Comparison of ENCODE assay signal across 9 cellular contexts in genomic region chr19:1747285-1748114, GRCh38. TPM values are rescaled to one million over a fixed set of nuclear protein-coding genes. Genes with fewer than 3 reads are reported as not detected.
DNase-seq lines count a peak whose midpoint lies in the region; ATAC-seq, FAIRE-seq and TF ChIP-seq lines count a peak whose summit lies in the region.
"Had no signal": no experiment of that assay in that cellular context is flagged by ENCODE, and none has a peak within 500 bp of the region (broad histone marks: within the 10 kb centered on the region; RNA-seq: fewer than 3 reads in every experiment).

No MANE protein-coding gene starts in this region.

- no peaks in the 10 kb centered on the region for H3K9me3 ChIP-seq in CD4-positive, CD25-positive, alpha-beta regulatory T cell (ENCODE audit: control insufficient read depth in 2 of 2, low read length in 2 of 2)
- no peaks in the 10 kb centered on the region for H3K9me3 ChIP-seq in kidney (ENCODE audit: control insufficient read depth in 1 of 2, low read length in 2 of 2)

- FAIRE-seq in kidney (lab: Jason Lieb, UNC) = no peak

- no peak overlapping the region for H3K9ac ChIP-seq in kidney (ENCODE audit: low read length in 2 of 2)

- peaks cover 0 to 6% (median 0%) of the 10 kb centered on the region in 7 donors for H3K9me3 Mint-ChIP-seq in CD4-positive, CD25-positive, alpha-beta regulatory T cell

- H3K4me3 ChIP-seq in CD4-positive, CD25-positive, alpha-beta regulatory T cell (ENCODE audit: low read depth, low read length) = no peak overlapping the region
- no peak overlapping the region for H3K4me3 ChIP-seq in kidney (ENCODE audit: low read length in 2 of 2)

- peaks cover 33% of the 10 kb centered on the region for H3K4me1 ChIP-seq in CD4-positive, CD25-positive, alpha-beta regulatory T cell (ENCODE audit: control insufficient read depth, insufficient read depth, low read length, poor library complexity, severe bottlenecking)
- H3K4me1 ChIP-seq in kidney (ENCODE audit: control insufficient read depth in 1 of 2, insufficient read depth in 1 of 2, low read depth in 1 of 2, low read length in 2 of 2) = no peaks in the 10 kb centered on the region

- intact Hi-C loops in kidney (cut with DNase I) = no loop called here

- peak overlapping the region in 3 of 4 donors; percentile 9 to 79 (median 55) for H3K4me3 Mint-ChIP-seq in CD4-positive, CD25-positive, alpha-beta regulatory T cell

- H3K27me3 ChIP-seq in CD4-positive, CD25-positive, alpha-beta regulatory T cell (ENCODE audit: control insufficient read depth, insufficient read depth, low read length) = peaks cover 6% of the 10 kb centered on the region

- peaks cover 0 to 22% (median 5%) of the 10 kb centered on the region in 4 donors for H3K4me1 Mint-ChIP-seq in CD4-positive, CD25-positive, alpha-beta regulatory T cell

- ATAC-seq in CD4-positive, CD25-positive, alpha-beta regulatory T cell (ENCODE audit: low read depth in 2 of 2) = peak; percentile 47 to 57
- ATAC-seq in HG03354 (IDR thresholded peaks at IDR 0.05; ENCODE audit: poor library complexity, severe bottlenecking, unreplicated experiment) (no peak), GM21576 (IDR thresholded peaks at IDR 0.05; ENCODE audit: unreplicated experiment) (no peak)

- H3K27ac ChIP-seq in CD4-positive, CD25-positive, alpha-beta regulatory T cell (ENCODE audit: insufficient read depth, low read length, poor library complexity, severe bottlenecking) = no peak overlapping the region
- H3K27ac ChIP-seq in kidney (ENCODE audit: low read depth in 2 of 2, low read length in 2 of 2) = no peak overlapping the region

- no peaks in the 10 kb centered on the region for H3K36me3 Mint-ChIP-seq in CD4-positive, CD25-positive, alpha-beta regulatory T cell

- peaks cover 60% of the 10 kb centered on the region for H3K27me3 Mint-ChIP-seq in CD4-positive, CD25-positive, alpha-beta regulatory T cell

- DNase-seq in CD4-positive, CD25-positive, alpha-beta regulatory T cell = peak in 1 of 3 donors; percentile 45
- peak; percentile 66 for DNase-seq in LHCN-M2 (ENCODE audit: low read depth)
- DNase-seq in activated naive CD4-positive, alpha-beta T cell treated with Interleukin-2 at 50 U/mL for 16 hours = peak; percentile 49
- DNase-seq in kidney = peak; percentile 80
- DNase-seq in DMS 273 (lab: John Stamatoyannopoulos, UW; ENCODE audit: unreplicated experiment) = no peak
- DNase-seq in NCI-H1930 (lab: John Stamatoyannopoulos, UW) = no peak

- TF ChIP-seq CTCF in kidney (IDR thresholded peaks at IDR 0.05; ENCODE audit: borderline replicate concordance, extremely low read depth, insufficient read depth) = no peak

- no peaks in the 10 kb centered on the region for H3K36me3 ChIP-seq in CD4-positive, CD25-positive, alpha-beta regulatory T cell (ENCODE audit: control insufficient read depth, insufficient read depth, low read length)
- H3K36me3 ChIP-seq in kidney (ENCODE audit: control insufficient read depth in 1 of 2, insufficient read depth in 2 of 2, low read length in 2 of 2) = no peaks in the 10 kb centered on the region

- H3K27ac Mint-ChIP-seq in CD4-positive, CD25-positive, alpha-beta regulatory T cell = no peak overlapping the region

RNA-seq across cellular contexts. Expression of gene ONECUT3, which starts 5.8 kb away (rescaled TPM):
- total RNA-seq in CD4-positive, CD25-positive, alpha-beta regulatory T cell = not detected
- polyA plus RNA-seq in CD4-positive, CD25-positive, alpha-beta regulatory T cell = not detected
- total RNA-seq in LHCN-M2 (2014; rRNA removed) = 0.06 TPM in 1 of 2 replicates, not detected in the other
- polyA plus RNA-seq in LHCN-M2 (2012) = not detected
- not detected for total RNA-seq in kidney
- not detected for polyA plus RNA-seq in kidney (ENCODE audit: insufficient read depth, low read depth, low replicate concordance)
- total RNA-seq: glomerular endothelial cell had no signal

Comparison
In these comparisons a context has a peak if more than half of its experiments do, and no peak if none do; other contexts are left out.
1. ATAC-seq: peak in CD4-positive, CD25-positive, alpha-beta regulatory T cell (2 of 2); none in HG03354 (single experiment) and GM21576 (single experiment).
2. DNase-seq: peak in LHCN-M2 (single experiment), activated naive CD4-positive, alpha-beta T cell treated with Interleukin-2 at 50 U/mL for 16 hours (single experiment) and kidney (single experiment); none in DMS 273 (single experiment) and NCI-H1930 (0 of 2).